ENCODE assay signal across 25 cellular contexts in the genomic region with DNA sequence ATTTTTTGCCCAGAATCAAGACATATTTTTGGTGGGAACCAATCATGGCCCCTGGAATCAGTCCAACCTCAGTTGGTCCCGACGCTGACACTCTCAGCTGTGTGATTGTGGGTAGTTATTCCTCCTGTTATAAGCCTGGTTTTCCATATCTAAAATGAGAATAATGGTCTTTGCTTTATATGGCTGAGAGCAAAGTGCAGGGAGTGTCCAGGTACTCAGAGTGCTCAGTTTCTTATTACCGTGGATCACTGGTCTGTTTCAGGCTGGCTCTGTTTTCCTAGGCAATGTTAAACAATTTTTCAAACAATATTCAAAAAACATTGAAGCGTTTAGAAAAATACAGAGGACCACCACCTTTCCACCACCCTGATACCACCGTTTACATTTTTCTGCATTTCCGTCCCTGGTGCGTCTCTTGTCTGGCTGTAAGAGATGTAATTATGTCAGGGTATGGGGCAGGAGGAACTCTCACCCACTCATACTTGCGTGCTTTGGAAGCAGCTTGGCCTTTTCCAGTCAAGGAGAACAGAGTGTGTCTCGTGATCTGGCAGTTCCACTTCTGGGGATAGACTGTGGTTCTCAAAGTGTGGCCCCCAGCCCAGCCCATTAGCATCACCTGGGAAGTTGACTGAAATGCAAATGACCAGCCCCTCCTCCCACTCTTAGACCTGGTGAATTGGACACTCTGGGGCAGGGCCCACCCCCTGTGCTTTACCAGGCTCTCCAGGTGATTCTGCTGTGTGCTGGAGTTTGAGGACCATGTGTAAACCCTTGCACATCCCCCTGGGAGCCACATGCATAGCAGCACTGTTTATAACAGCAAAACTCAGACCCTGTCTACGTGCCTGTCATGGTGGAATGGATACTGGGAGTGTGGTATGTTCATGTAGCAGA. TPM values are rescaled to one million over a fixed set of nuclear protein-coding genes. Genes with fewer than 3 reads are reported as not detected.
DNase-seq lines count a peak whose midpoint lies in the region; ATAC-seq and TF ChIP-seq lines count a peak whose summit lies in the region.
"Had no signal": no experiment of that assay in that cellular context is flagged by ENCODE, and none has a peak within 500 bp of the region (broad histone marks: within the 10 kb centered on the region; RNA-seq: fewer than 3 reads in every experiment).

No MANE protein-coding gene starts in this region.

- no peak for DNase-seq in activated naive CD4-positive, alpha-beta T cell treated with anti-CD3 and anti-CD28 coated beads, Interleukin-2, amount 10 ng/mL, durations not matched to agents 7 days and 5 days
- DNase-seq in activated naive CD4-positive, alpha-beta T cell treated with anti-CD3 and anti-CD28 coated beads, Interleukin-2, amount 50 U/mL, for 16 hours, result no peak
- DNase-seq in H9 (peak; percentile 25), mucosa of descending colon (peak in 1 of 3 donors; percentile 77), vagina (ENCODE audit: extremely low spot score in 2 of 2) (peak; percentile 25 to 55), SJCRH30 (no peak), GM10248 (ENCODE audit: extremely low spot score) (no peak), NOMO-1 treated with DMSO at 0.1 percent for 48 hours (lab: John Stamatoyannopoulos, UW; ENCODE audit: unreplicated experiment) (no peak)
- DNase-seq: activated CD4-positive, CD25-positive, alpha-beta regulatory T cell; gastrocnemius medialis; lower lobe of right lung; MM.1S; NCI-H146; NCI-H2171; NCI-H526; nucleus accumbens; RPMI8226; stimulated activated CD4-positive, alpha-beta T cell treated with anti-CD3 and anti-CD28 coated beads, Interleukin-12 subunit alpha, Interleukin-12 subunit beta, amount 100 ng/mL, for 4 hours; stimulated activated CD4-positive, alpha-beta T cell treated with anti-CD3 and anti-CD28 coated beads, Interleukin-4, amount 100 ng/mL, for 4 hours; stimulated activated naive CD8-positive, alpha-beta T cell treated with anti-CD3 and anti-CD28 coated beads, Interleukin-15, amount 100 ng/mL, for 72 hours; trophoblast cell had no signal

- H3K23ac ChIP-seq in H9 (ENCODE audit: insufficient read length, low read depth, low read length), result no peak overlapping the region

- H3T11ph ChIP-seq in H9 (ENCODE audit: low read length), result no peak overlapping the region

- H3K4me2 ChIP-seq in H9 (ENCODE audit: insufficient read depth, insufficient read length, low read length), result no peak overlapping the region

- no peak overlapping the region for H3K56ac ChIP-seq in H9 (ENCODE audit: insufficient read length, low read depth, low read length)

- TF ChIP-seq CTCF in H9 (conservative IDR thresholded peaks at IDR 0.05), result no peak
- no peak for TF ChIP-seq CTCF in mucosa of descending colon (IDR thresholded peaks at IDR 0.05)
- TF ChIP-seq CTCF in vagina (IDR thresholded peaks at IDR 0.05), result no peak
- TF ChIP-seq CTCF in GM10248 (IDR thresholded peaks at IDR 0.05; ENCODE audit: control extremely low read depth, extremely low read depth, low read depth, missing control alignments), result no peak

- WGBS in H9 (ENCODE audit: extremely low coverage, insufficient read length, low lambda C conversion rate), result no CpG with 5 or more reads among the region's 10 CpGs

- H4K8ac ChIP-seq in H9 (replicated peaks; ENCODE audit: insufficient read length, low read depth, low read length), result no peak overlapping the region

- ATAC-seq in mucosa of descending colon, result peak; percentile 91
- ATAC-seq: gastrocnemius medialis; HCT116; stimulated activated naive CD8-positive, alpha-beta T cell treated with anti-CD3 and anti-CD28 coated beads, Interleukin-15, amount 100 ng/mL, for 72 hours had no signal

- no peak overlapping the region for H3K14ac ChIP-seq in H9 (ENCODE audit: insufficient read depth, low read length)

- CTCF ChIA-PET in activated naive CD4-positive, alpha-beta T cell treated with anti-CD3 and anti-CD28 coated beads, Interleukin-2, amount 10 ng/mL, durations not matched to agents 7 days and 5 days (lab: Charles Lee), result interaction anchor here (0.8 to 1.0 kb wide), 2 partner anchors 18 to 150 kb away, joined by 3 read pairs; no protein-coding TSS in a partner anchor
- CTCF ChIA-PET in GM10248 (lab: Yijun Ruan, JAX), result interaction anchor here (1.2 kb wide), 1 partner anchor 14 kb away, joined by 3 read pairs; no protein-coding TSS in a partner anchor

- no peak overlapping the region for H4K91ac ChIP-seq in H9 (ENCODE audit: insufficient read length, low read depth, low read length)

- no peaks in the 10 kb centered on the region for H3K9me3 ChIP-seq in H9 (ENCODE audit: control insufficient read depth, low read depth, low read length)
- no peaks in the 10 kb centered on the region for H3K9me3 ChIP-seq in mucosa of descending colon
- no peaks in the 10 kb centered on the region for H3K9me3 ChIP-seq in vagina
- H3K9me3 ChIP-seq in SJCRH30 (replicated peaks), result no peaks in the 10 kb centered on the region
- H3K9me3 ChIP-seq: esophagus muscularis mucosa, gastrocnemius medialis had no signal

- no peak overlapping the region for H3K4me3 ChIP-seq in mucosa of descending colon
- H3K4me3 ChIP-seq in vagina, result no peak overlapping the region
- H3K4me3 ChIP-seq in SJCRH30, result no peak overlapping the region
- H3K4me3 ChIP-seq: esophagus muscularis mucosa, gastrocnemius medialis, lower lobe of right lung, SK-N-MC had no signal

- peaks cover 88% of the 10 kb centered on the region for H3K36me3 Mint-ChIP-seq in activated naive CD4-positive, alpha-beta T cell treated with anti-CD3 and anti-CD28 coated beads, Interleukin-2, amount 10 ng/mL, durations not matched to agents 7 days and 5 days
- peaks cover 8 to 31% (median 12%) of the 10 kb centered on the region in 3 experiments for H3K36me3 Mint-ChIP-seq in H9 (ENCODE audit: insufficient read depth in 1 of 3, low read depth in 3 of 3)

- no peak overlapping the region for H2AK5ac ChIP-seq in H9 (ENCODE audit: insufficient read length, low read length)

- H2BK5ac ChIP-seq in H9 (ENCODE audit: insufficient read length, low read length), result no peak overlapping the region

- no peak overlapping the region for H2BK120ac ChIP-seq in H9 (ENCODE audit: low read depth, low read length, poor library complexity, severe bottlenecking)

- intact Hi-C loops in mucosa of descending colon (cut with DNase I, micrococcal nuclease) (no loop called here), vagina (cut with DNase I) (no loop called here)

- no peak overlapping the region for H4K5ac ChIP-seq in H9 (ENCODE audit: insufficient read length, low read depth, low read length)

- H4K20me1 ChIP-seq in H9 (ENCODE audit: control insufficient read depth, insufficient read depth, insufficient read length), result no peaks in the 10 kb centered on the region

- no peaks in the 10 kb centered on the region for H3K27me3 Mint-ChIP-seq in activated naive CD4-positive, alpha-beta T cell treated with anti-CD3 and anti-CD28 coated beads, Interleukin-2, amount 10 ng/mL, durations not matched to agents 7 days and 5 days
- peaks cover 7% of the 10 kb centered on the region for H3K27me3 Mint-ChIP-seq in H9 (ENCODE audit: low read depth)
- H3K27me3 Mint-ChIP-seq: stimulated activated naive CD8-positive, alpha-beta T cell treated with anti-CD3 and anti-CD28 coated beads, Interleukin-15, amount 100 ng/mL, for 72 hours had no signal

- H3K4me1 Mint-ChIP-seq in activated naive CD4-positive, alpha-beta T cell treated with anti-CD3 and anti-CD28 coated beads, Interleukin-2, amount 10 ng/mL, durations not matched to agents 7 days and 5 days, result peaks cover 71% of the 10 kb centered on the region
- peaks cover 19 to 22% of the 10 kb centered on the region in 2 experiments for H3K4me1 Mint-ChIP-seq in H9

- H3K27ac ChIP-seq in H9 (ENCODE audit: insufficient read length, low read depth, low read length) (no peak overlapping the region), vagina (no peak overlapping the region), SJCRH30 (no peak overlapping the region)
- H3K27ac ChIP-seq: esophagus muscularis mucosa, gastrocnemius medialis, lower lobe of right lung, SK-N-MC had no signal

- H3K36me3 ChIP-seq in mucosa of descending colon (ENCODE audit: low read depth), result no peaks in the 10 kb centered on the region
- peaks cover 0 to 54% of the 10 kb centered on the region in 2 donors for H3K36me3 ChIP-seq in vagina
- no peaks in the 10 kb centered on the region for H3K36me3 ChIP-seq in SJCRH30

- no peak for TF ChIP-seq POLR2A in vagina (IDR thresholded peaks at IDR 0.05)

- no peak overlapping the region for H3K18ac ChIP-seq in H9 (ENCODE audit: insufficient read length, low read depth, low read length)

- H2BK12ac ChIP-seq in H9 (ENCODE audit: insufficient read length, low read depth, low read length), result no peak overlapping the region

- H3K9me3 Mint-ChIP-seq in activated naive CD4-positive, alpha-beta T cell treated with anti-CD3 and anti-CD28 coated beads, Interleukin-2, amount 10 ng/mL, durations not matched to agents 7 days and 5 days, result peaks cover 15% of the 10 kb centered on the region
- peaks cover 5 to 6% of the 10 kb centered on the region in 2 experiments; a peak in 4 of 5 replicates for H3K9me3 Mint-ChIP-seq in H9

- H3K79me1 ChIP-seq in H9 (ENCODE audit: insufficient read depth, low read depth, low read length, poor library complexity, severe bottlenecking), result no peaks in the 10 kb centered on the region

- H3K27ac Mint-ChIP-seq in activated naive CD4-positive, alpha-beta T cell treated with anti-CD3 and anti-CD28 coated beads, Interleukin-2, amount 10 ng/mL, durations not matched to agents 7 days and 5 days, result peak overlapping the region; percentile 28
- peak overlapping the region in 2 of 3 experiments; percentile 19 to 69; a peak in 2 of 7 replicates for H3K27ac Mint-ChIP-seq in H9
- H3K27ac Mint-ChIP-seq: activated T-helper 2 cell treated with anti-CD3 and anti-CD28 coated beads, Interferon-gamma antibody, Interleukin-2, Interleukin-4, amounts not matched to agents 10 μg/mL and 5 μg/mL and 100 μg/mL, durations not matched to agents 14 hours and 24 hours and 36 hours had no signal

- H3K4me1 ChIP-seq in H9 (ENCODE audit: insufficient read depth, low read length) (peaks cover 5% of the 10 kb centered on the region; the same call in 1 of the 2 replicates), mucosa of descending colon (ENCODE audit: low read depth) (peaks cover 20% of the 10 kb centered on the region), vagina (no peaks in the 10 kb centered on the region), SJCRH30 (no peaks in the 10 kb centered on the region)
- H3K4me1 ChIP-seq: gastrocnemius medialis, lower lobe of right lung had no signal

- H2BK15ac ChIP-seq in H9 (ENCODE audit: low read depth, low read length), result no peak overlapping the region

- no peak overlapping the region for H3K9ac ChIP-seq in H9 (ENCODE audit: extremely low read depth, insufficient read length, low read length)

- no peak overlapping the region for H2AFZ ChIP-seq in H9 (ENCODE audit: low read length)

- H3K4me3 Mint-ChIP-seq in activated naive CD4-positive, alpha-beta T cell treated with anti-CD3 and anti-CD28 coated beads, Interleukin-2, amount 10 ng/mL, durations not matched to agents 7 days and 5 days, result no peak overlapping the region
- no peak overlapping the region for H3K4me3 Mint-ChIP-seq in H9
- H3K4me3 Mint-ChIP-seq: stimulated activated naive CD8-positive, alpha-beta T cell treated with anti-CD3 and anti-CD28 coated beads, Interleukin-15, amount 100 ng/mL, for 72 hours had no signal

- no peaks in the 10 kb centered on the region for H3K79me2 ChIP-seq in H9 (ENCODE audit: insufficient read depth, low read length)

- H3K27me3 ChIP-seq in H9 (ENCODE audit: insufficient read depth, low read length) (no peaks in the 10 kb centered on the region), vagina (no peaks in the 10 kb centered on the region), SJCRH30 (peaks cover under 1% of the 10 kb centered on the region; the same call in 1 of the 2 replicates)
- H3K27me3 ChIP-seq: esophagus muscularis mucosa, gastrocnemius medialis had no signal

- H3K4ac ChIP-seq in H9 (ENCODE audit: low read depth, low read length), result no peak overlapping the region

- no peaks in the 10 kb centered on the region for H3K23me2 ChIP-seq in H9 (ENCODE audit: insufficient read length, low read depth, low read length, poor library complexity, severe bottlenecking)

- no peak overlapping the region for H2BK20ac ChIP-seq in H9 (ENCODE audit: low read depth, low read length, poor library complexity, severe bottlenecking)

- POLR2A ChIA-PET in GM10248 (lab: Yijun Ruan, JAX), result no interaction called here

RNA-seq across cellular contexts. Expression of a gene that starts 6.8 kb away (rescaled TPM):
- total RNA-seq in H9 (2021), result 5.1 and 6.3 TPM in 2 replicates
- total RNA-seq in mucosa of descending colon, result 10 to 100 TPM; 30.7 to 78.5 (median 31.2) TPM
- 16.7 TPM for total RNA-seq in vagina
- total RNA-seq in SJCRH30 (2014; rRNA removed; shearing (Covaris generic)), result not detected in 2 replicates

Comparison
In these comparisons a context has a peak if more than half of its experiments do, and no peak if none do; other contexts are left out.
1. DNase-seq: peak in H9 (single experiment) and vagina (2 of 2); none in activated naive CD4-positive, alpha-beta T cell treated with anti-CD3 and anti-CD28 coated beads, Interleukin-2, amount 10 ng/mL, durations not matched to agents 7 days and 5 days (single experiment), activated naive CD4-positive, alpha-beta T cell treated with anti-CD3 and anti-CD28 coated beads, Interleukin-2, amount 50 U/mL, for 16 hours (single experiment), SJCRH30 (0 of 2), GM10248 (single experiment) and NOMO-1 treated with DMSO at 0.1 percent for 48 hours (single experiment).